In the genomic region with DNA sequence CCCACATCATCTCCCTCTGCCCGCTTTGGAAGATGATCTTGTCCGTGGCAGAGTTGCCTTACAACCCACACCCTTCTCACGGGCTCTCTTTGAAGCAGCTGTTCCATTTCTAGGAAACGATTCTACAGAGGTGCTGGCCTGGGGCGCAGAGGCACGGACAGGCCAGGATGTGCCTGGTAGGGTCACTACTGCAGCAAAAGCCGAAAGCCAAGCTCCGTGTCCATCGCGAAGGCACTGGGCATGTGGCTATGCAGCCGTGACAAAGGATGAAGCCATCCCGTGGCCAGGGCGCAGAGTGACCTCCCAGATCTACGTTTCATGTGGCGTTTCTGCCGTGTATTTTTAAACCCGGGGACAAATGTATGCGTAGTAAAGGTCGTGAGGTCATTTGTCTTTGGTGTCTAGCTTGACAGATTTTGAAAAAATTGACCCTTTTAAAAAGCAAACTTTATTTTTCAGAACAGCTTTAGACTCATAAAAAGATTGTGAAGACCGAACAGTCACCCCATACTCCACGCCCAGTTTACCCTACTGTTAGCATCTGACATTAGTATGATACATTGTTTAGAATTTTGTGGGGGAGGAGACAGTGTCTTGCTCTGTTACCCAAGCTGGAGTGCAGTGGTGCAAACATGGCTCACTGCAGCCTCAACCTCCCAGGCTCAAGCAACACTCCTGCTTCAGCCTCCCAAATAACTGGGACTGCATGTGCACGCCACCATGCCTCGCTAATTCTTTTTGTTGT, we compare ENCODE assay signal across 14 cellular contexts. TPM values are rescaled to one million over a fixed set of nuclear protein-coding genes. Genes with fewer than 3 reads are reported as not detected.
DNase-seq lines count a peak whose midpoint lies in the region; ATAC-seq and TF ChIP-seq lines count a peak whose summit lies in the region.
"Had no signal": no experiment of that assay in that cellular context is flagged by ENCODE, and none has a peak within 500 bp of the region (broad histone marks: within the 10 kb centered on the region; RNA-seq: fewer than 3 reads in every experiment).

No MANE protein-coding gene starts in this region.

- peak; percentile 52 for DNase-seq in HCEC 1CT
- no peak for DNase-seq in RWPE2 (ENCODE audit: low spot score)
- DNase-seq in glutamatergic neuron: no peak
- peak; percentile 73 for DNase-seq in spleen
- DNase-seq in SW 1271 (lab: John Stamatoyannopoulos, UW): no peak
- no peak for DNase-seq in foreskin melanocyte
- no peak for DNase-seq in activated gamma-delta T cell (lab: John Stamatoyannopoulos, UW)
- DNase-seq: activated CD4-positive, alpha-beta T cell treated with anti-CD3 and anti-CD28 coated beads for 1 hour; activated T-cell treated with anti-CD3 and anti-CD28 coated beads for 4 hours; Calu3; effector memory CD4-positive, alpha-beta T cell; NCI-H2029 treated with DMSO at 0.1 percent for 48 hours had no signal

- no peaks in the 10 kb centered on the region for H3K27me3 ChIP-seq in RWPE2 (ENCODE audit: insufficient read depth, poor library complexity, severe bottlenecking)
- H3K27me3 ChIP-seq in spleen (replicated peaks in 1 of 7): peaks cover 0 to 12% (median 0%) of the 10 kb centered on the region in 7 donors

- H3K27ac ChIP-seq in RWPE2 (ENCODE audit: poor library complexity, severe bottlenecking) (peak overlapping the region; percentile 74), spleen (peak overlapping the region in 4 of 8 donors; percentile 37 to 68 (median 58))
- H3K27ac ChIP-seq: thoracic aorta had no signal

- TF ChIP-seq CTCF in RWPE2 (IDR thresholded peaks at IDR 0.05; ENCODE audit: poor library complexity, severe bottlenecking): no peak
- TF ChIP-seq CTCF in glutamatergic neuron (IDR thresholded peaks at IDR 0.05; ENCODE audit: partially characterized antibody, unreplicated experiment): no peak
- TF ChIP-seq CTCF in spleen (IDR thresholded peaks at IDR 0.05 in 8 of 11, conservative IDR thresholded peaks at IDR 0.05 in 3 of 11): no peak

- peaks cover 22% of the 10 kb centered on the region for H3K4me1 ChIP-seq in RWPE2 (ENCODE audit: insufficient read depth, poor library complexity, severe bottlenecking)
- H3K4me1 ChIP-seq in spleen: peaks cover 15 to 54% (median 30%) of the 10 kb centered on the region in 6 donors

- peak overlapping the region; percentile 69 for H3K27ac Mint-ChIP-seq in glutamatergic neuron (ENCODE audit: unreplicated experiment)

- H3K9me3 Mint-ChIP-seq in glutamatergic neuron (ENCODE audit: unreplicated experiment): peaks cover 12% of the 10 kb centered on the region

- H3K27me3 Mint-ChIP-seq in glutamatergic neuron (ENCODE audit: unreplicated experiment): peaks cover 18% of the 10 kb centered on the region

- ATAC-seq in RWPE2 (ENCODE audit: low read depth): peak; percentile 74
- ATAC-seq in GM21360 (IDR thresholded peaks at IDR 0.05; ENCODE audit: unreplicated experiment): no peak

- H3K4me3 Mint-ChIP-seq in glutamatergic neuron (ENCODE audit: unreplicated experiment): peak overlapping the region; percentile 1

- intact Hi-C loops in spleen (cut with DNase I; ENCODE audit: low total_unique reads): no loop called here

- no peaks in the 10 kb centered on the region for H3K36me3 Mint-ChIP-seq in glutamatergic neuron (ENCODE audit: unreplicated experiment)

- H3K9me3 ChIP-seq in RWPE2 (ENCODE audit: severe bottlenecking): no peaks in the 10 kb centered on the region
- no peaks in the 10 kb centered on the region for H3K9me3 ChIP-seq in spleen
- H3K9me3 ChIP-seq: thoracic aorta had no signal

- H3K36me3 ChIP-seq in RWPE2 (ENCODE audit: low read depth): no peaks in the 10 kb centered on the region
- no peaks in the 10 kb centered on the region for H3K36me3 ChIP-seq in spleen
- H3K36me3 ChIP-seq: thoracic aorta had no signal

- H3K4me1 Mint-ChIP-seq in glutamatergic neuron (ENCODE audit: low read depth, unreplicated experiment): peaks cover 42% of the 10 kb centered on the region

- no peak overlapping the region for H3K4me3 ChIP-seq in RWPE2 (ENCODE audit: severe bottlenecking)
- peak overlapping the region in 1 of 8 donors; percentile 54 for H3K4me3 ChIP-seq in spleen
- H3K4me3 ChIP-seq: thoracic aorta had no signal

- no peak for TF ChIP-seq POLR2A in spleen (IDR thresholded peaks at IDR 0.05)

- WGBS in spleen, 5 donors: 91 to 95% (median 92%) methylated on average over 23 of the region's 23 CpGs

RNA-seq across cellular contexts. Expression of a gene that starts 40.4 kb away (rescaled TPM):
- 360 TPM for total RNA-seq in glutamatergic neuron (ENCODE audit: unreplicated experiment)
- 100 to 1,000 TPM; 145 to 236 (median 174) TPM for total RNA-seq in spleen
- polyA plus RNA-seq in spleen: 10 to 100 TPM; 13.2 to 60.6 (median 17.2) TPM

Comparison
In these comparisons a context has a peak if more than half of its experiments do, and no peak if none do; other contexts are left out.
1. DNase-seq: peak in HCEC 1CT (single experiment) and spleen (single experiment); none in RWPE2 (single experiment), glutamatergic neuron (single experiment), SW 1271 (0 of 2), foreskin melanocyte (single experiment) and activated gamma-delta T cell (single experiment).